Comparison of ENCODE assay signal across 2 cellular contexts in genomic region chr9:132162764-132163456, GRCh38.
TF ChIP-seq lines count a peak whose summit lies in the region.

No MANE protein-coding gene starts in this region.

TF ChIP-seq in endothelial cell of umbilical vein, 7 proteins besides CTCF, POLR2A, EP300 and RAD21 (continued from another document):
- peak; percentile 93 for TF ChIP-seq EZH2 (IDR thresholded peaks at IDR 0.05; ENCODE audit: borderline replicate concordance, low read depth, low read length, severe bottlenecking)
- TF ChIP-seq JUN (IDR thresholded peaks at IDR 0.05; ENCODE audit: borderline replicate concordance, insufficient read depth, insufficient read length, low read depth), result no peak
- TF ChIP-seq, protein P1, sequence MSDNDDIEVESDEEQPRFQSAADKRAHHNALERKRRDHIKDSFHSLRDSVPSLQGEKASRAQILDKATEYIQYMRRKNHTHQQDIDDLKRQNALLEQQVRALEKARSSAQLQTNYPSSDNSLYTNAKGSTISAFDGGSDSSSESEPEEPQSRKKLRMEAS (IDR thresholded peaks at IDR 0.05; ENCODE audit: insufficient read depth, insufficient read length), result no peak

TF ChIP-seq in neural cell, 6 proteins besides CTCF, POLR2A, EP300 and RAD21 (continued from another document):
- no peak for TF ChIP-seq SMC3 (conservative IDR thresholded peaks at IDR 0.05; ENCODE audit: poor library complexity)
